ENCODE assay signal across 8 cellular contexts in genomic region chr20:33662172-33662571, GRCh38. TPM values are rescaled to one million over a fixed set of nuclear protein-coding genes. Genes with fewer than 3 reads are reported as not detected.
DNase-seq lines count a peak whose midpoint lies in the region; ATAC-seq and TF ChIP-seq lines count a peak whose summit lies in the region.

Gene C20orf144, plus strand, starts transcription at chr20:33662327. Its CDS starts 19 bp downstream, at chr20:33662346.

- DNase-seq in gastrocnemius medialis (no peak), inferior parietal cortex (ENCODE audit: extremely low spot score) (no peak), NCI-H1417 (lab: John Stamatoyannopoulos, UW) (no peak)

- TF ChIP-seq CTCF in GM12875 (IDR thresholded peaks at IDR 0.05; ENCODE audit: borderline replicate concordance, insufficient read depth, low read depth, low read length) (no peak), WI38 (IDR thresholded peaks at IDR 0.05; ENCODE audit: low read depth, low read length) (no peak), gastroesophageal sphincter (IDR thresholded peaks at IDR 0.05) (no peak), gastrocnemius medialis (IDR thresholded peaks at IDR 0.05 in 4 of 5, conservative IDR thresholded peaks at IDR 0.05 in 1 of 5) (no peak)

- no peak for TF ChIP-seq EP300 in gastroesophageal sphincter (IDR thresholded peaks at IDR 0.05)

- H3K36me3 ChIP-seq in gastroesophageal sphincter (peaks cover 0 to 38% of the 10 kb centered on the region in 2 donors), gastrocnemius medialis (peaks cover 0 to 31% of the 10 kb centered on the region in 2 donors)

- peak within 1 kb of the TSS; percentile 9 to 93 (median 90) for H3K27ac ChIP-seq in gastroesophageal sphincter
- H3K27ac ChIP-seq in gastrocnemius medialis = peak within 1 kb of the TSS; percentile 76 to 82 (median 78)

- TF ChIP-seq POLR2A in gastroesophageal sphincter (IDR thresholded peaks at IDR 0.05) = no peak
- TF ChIP-seq POLR2A in gastrocnemius medialis (IDR thresholded peaks at IDR 0.05) = no peak

- peaks cover 0 to 44% (median 13%) of the 10 kb centered on the region in 3 donors for H3K4me1 ChIP-seq in gastroesophageal sphincter
- peaks cover 14 to 20% of the 10 kb centered on the region in 2 donors for H3K4me1 ChIP-seq in gastrocnemius medialis

- peak within 1 kb of the TSS; percentile 76 for H3K4me3 ChIP-seq in GM12875 (ENCODE audit: low read depth, low read length)
- H3K4me3 ChIP-seq in WI38 (ENCODE audit: low read depth, low read length) = peak within 1 kb of the TSS; percentile 76
- H3K4me3 ChIP-seq in gastroesophageal sphincter = peak within 1 kb of the TSS; percentile 43 to 62
- peak within 1 kb of the TSS; percentile 65 to 78 (median 70) for H3K4me3 ChIP-seq in gastrocnemius medialis

- H3K9me3 ChIP-seq in gastroesophageal sphincter (no peaks in the 10 kb centered on the region), gastrocnemius medialis (no peaks in the 10 kb centered on the region)

- in situ Hi-C loops in gastrocnemius medialis (cut with MboI; ENCODE audit: low sequenced_read_pairs in 4 of 4) = loop anchor here in 1 of 4 donors (10.0 kb wide), 1 partner anchor 197 kb away; no protein-coding TSS in a partner anchor

- no peaks in the 10 kb centered on the region for H3K27me3 ChIP-seq in gastroesophageal sphincter
- H3K27me3 ChIP-seq in gastrocnemius medialis = no peaks in the 10 kb centered on the region

- WGBS in gastroesophageal sphincter (ENCODE audit: low coverage in 1 of 2), 2 donors = 86 to 100% methylated on average over 1 to 8 of the region's 10 CpGs

- intact Hi-C loops in gastrocnemius medialis (cut with DNase I; ENCODE audit: low total_unique reads) = loop anchor here (10.0 kb wide), 2 partner anchors 177 to 333 kb away; partner anchors contain the start of gene RALY

- ATAC-seq in gastroesophageal sphincter = no peak
- no peak for ATAC-seq in gastrocnemius medialis
- no peak for ATAC-seq in GM19324 (IDR thresholded peaks at IDR 0.05; ENCODE audit: low FRiP score, unreplicated experiment)
- ATAC-seq in HG03439 (IDR thresholded peaks at IDR 0.05; ENCODE audit: unreplicated experiment) = no peak

RNA-seq across cellular contexts. Expression of gene C20orf144, which starts in this region (rescaled TPM):
- not detected for total RNA-seq in gastroesophageal sphincter
- not detected for total RNA-seq in gastrocnemius medialis
